In genomic region chr1:44677201-44677520, GRCh38 we compare ENCODE assay signal across 8 cellular contexts. TPM values are rescaled to one million over a fixed set of nuclear protein-coding genes. Genes with fewer than 3 reads are reported as not detected.
DNase-seq lines count a peak whose midpoint lies in the region; ATAC-seq and TF ChIP-seq lines count a peak whose summit lies in the region.

No MANE protein-coding gene starts in this region.

- no peaks in the 10 kb centered on the region for H3K27me3 Mint-ChIP-seq in T-helper 17 cell

- no peak for DNase-seq in heart left ventricle
- DNase-seq in cardiac septum (ENCODE audit: low spot score), result no peak
- DNase-seq in NOMO-1 treated with DMSO at 0.1 percent for 48 hours (lab: John Stamatoyannopoulos, UW; ENCODE audit: unreplicated experiment), result peak; percentile 81
- peak; percentile 36 for DNase-seq in erythroblast (lab: John Stamatoyannopoulos, UW)
- DNase-seq in substantia nigra (lab: John Stamatoyannopoulos, UW), result no peak
- no peak for DNase-seq in T-helper 17 cell

- intact Hi-C loops in heart left ventricle (cut with DNase I) (loop anchor here in 1 of 10 donors (10.0 kb wide), 1 partner anchor 58 kb away; the partner anchor contains the start of genes KIF2C and RNU5D-1), cardiac septum (cut with DNase I) (no loop called here)

- peak in 9 of 12 donors; percentile 20 to 45 (median 30) for TF ChIP-seq CTCF in heart left ventricle (IDR thresholded peaks at IDR 0.05)

- H3K27me3 ChIP-seq in heart left ventricle, result no peaks in the 10 kb centered on the region

- no peak for TF ChIP-seq POLR2A in heart left ventricle (IDR thresholded peaks at IDR 0.05)
- TF ChIP-seq POLR2A in erythroblast (IDR thresholded peaks at IDR 0.05; ENCODE audit: low read length), result no peak

- H3K27ac ChIP-seq in heart left ventricle (peak overlapping the region in 5 of 12 donors; percentile 11 to 96 (median 58)), substantia nigra (ENCODE audit: low read depth, low read length, poor library complexity, severe bottlenecking) (peak overlapping the region; percentile 1)

- no peaks in the 10 kb centered on the region for H3K36me3 ChIP-seq in heart left ventricle

- WGBS in heart left ventricle, 4 donors, result 34 to 48% (median 44%) methylated on average over 3 of the region's 3 CpGs

- no peak overlapping the region for H3K27ac Mint-ChIP-seq in T-helper 17 cell

- ATAC-seq in heart left ventricle (no peak), GM19351 (IDR thresholded peaks at IDR 0.05; ENCODE audit: unreplicated experiment) (no peak), T-helper 17 cell (no peak), GM18517 (IDR thresholded peaks at IDR 0.05; ENCODE audit: unreplicated experiment) (no peak)

- no peak overlapping the region for H3K4me3 ChIP-seq in heart left ventricle

- H3K4me3 Mint-ChIP-seq in T-helper 17 cell, result no peak overlapping the region

- H3K9me3 ChIP-seq in heart left ventricle, result no peaks in the 10 kb centered on the region
- H3K9me3 ChIP-seq in T-helper 17 cell (ENCODE audit: control insufficient read depth, low read length, poor library complexity, severe bottlenecking), result no peaks in the 10 kb centered on the region

- H3K36me3 Mint-ChIP-seq in T-helper 17 cell (ENCODE audit: low read depth), result peaks cover 2% of the 10 kb centered on the region

- peaks cover 9% of the 10 kb centered on the region for H3K4me1 Mint-ChIP-seq in T-helper 17 cell

- peaks cover 0 to 57% (median 21%) of the 10 kb centered on the region in 12 donors for H3K4me1 ChIP-seq in heart left ventricle

RNA-seq across cellular contexts. Expression of gene ARMH1, which starts 2.6 kb away (rescaled TPM):
- total RNA-seq in heart left ventricle, result 1 to 10 TPM in 2 of 9 donors, under 1 TPM in 4, not detected in 3; 0.33 to 9.9 (median 0.64) TPM
- under 1 TPM; 0.62 to 0.88 TPM for polyA plus RNA-seq in heart left ventricle
- total RNA-seq in cardiac septum, result 0.70 TPM
- 10 to 100 TPM; 53.0 to 56.8 TPM for total RNA-seq in T-helper 17 cell

RNA-seq across cellular contexts. Expression of gene TMEM53, which starts 2.9 kb away (rescaled TPM):
- total RNA-seq in heart left ventricle, result 10 to 100 TPM in 6 of 9 donors, 1 to 10 TPM in 3; 8.5 to 18.1 (median 12.5) TPM
- 10 to 100 TPM in 1 of 2 donors, 1 to 10 TPM in 1; 8.6 to 20.0 TPM for polyA plus RNA-seq in heart left ventricle
- total RNA-seq in cardiac septum, result 9.8 TPM
- 1 to 10 TPM; 2.6 to 2.8 TPM for total RNA-seq in T-helper 17 cell

RNA-seq across cellular contexts. Expression of gene RNU5D-1, which starts 53.8 kb away (rescaled TPM):
- not detected for total RNA-seq in heart left ventricle
- not detected for polyA plus RNA-seq in heart left ventricle
- total RNA-seq in cardiac septum, result not detected
- not detected for total RNA-seq in T-helper 17 cell

Comparison
In these comparisons a context has a peak if more than half of its experiments do, and no peak if none do; other contexts are left out.
1. DNase-seq: peak in NOMO-1 treated with DMSO at 0.1 percent for 48 hours (single experiment) and erythroblast (2 of 2); none in heart left ventricle (0 of 5), cardiac septum (single experiment), substantia nigra (0 of 49) and T-helper 17 cell (0 of 3).
2. RNA of gene ARMH1, which starts 2.6 kb away (total RNA-seq): 53.0 to 56.8 TPM in T-helper 17 cell; 0.70 TPM in cardiac septum (single experiment) and 0.33 to 9.9 TPM in heart left ventricle; every median in the first group is over 4 times any median in the second.